32 cellular contexts compared by ENCODE assay signal in genomic region chr10:2410049-2410448, GRCh38.
"Had no signal": no experiment of that assay in that cellular context is flagged by ENCODE, and none has a peak within 500 bp of the region (broad histone marks: within the 10 kb centered on the region; RNA-seq: fewer than 3 reads in every experiment).

No MANE protein-coding gene starts in this region.

- H3K4me1 Mint-ChIP-seq: activated CD4-positive, alpha-beta T cell treated with anti-CD3 and anti-CD28 coated beads for 36 hours; activated CD4-positive, alpha-beta T cell treated with anti-CD3 and anti-CD28 coated beads, Interleukin-2, amount 10 ng/mL, durations not matched to agents 24 days and 14 days; activated CD8-positive, alpha-beta memory T cell treated with anti-CD3 and anti-CD28 coated beads, Interleukin-2, amount 10 ng/mL, durations not matched to agents 7 days and 5 days; activated naive CD4-positive, alpha-beta T cell treated with anti-CD3 and anti-CD28 coated beads, Interleukin-2, amount 50 U/mL, for 24 hours; activated naive CD8-positive, alpha-beta T cell treated with anti-CD3 and anti-CD28 coated beads for 36 hours; activated naive CD8-positive, alpha-beta T cell treated with anti-CD3 and anti-CD28 coated beads, Interleukin-2, amount 50 U/mL, for 24 hours; endodermal cell had no signal

- H3K4me3 Mint-ChIP-seq: activated CD4-positive, alpha-beta memory T cell treated with anti-CD3 and anti-CD28 coated beads for 36 hours; activated CD4-positive, alpha-beta T cell treated with anti-CD3 and anti-CD28 coated beads for 36 hours; activated CD4-positive, alpha-beta T cell treated with anti-CD3 and anti-CD28 coated beads, Interleukin-2, amount 10 ng/mL, durations not matched to agents 24 days and 14 days; activated CD8-positive, alpha-beta memory T cell treated with anti-CD3 and anti-CD28 coated beads, Interleukin-2, amount 10 ng/mL, durations not matched to agents 7 days and 5 days; activated CD8-positive, alpha-beta T cell treated with anti-CD3 and anti-CD28 coated beads, Interleukin-2, amount 10 ng/mL, durations not matched to agents 7 days and 5 days; activated naive CD4-positive, alpha-beta T cell treated with anti-CD3 and anti-CD28 coated beads for 36 hours; activated naive CD4-positive, alpha-beta T cell treated with anti-CD3 and anti-CD28 coated beads, Interleukin-2, amount 50 U/mL, for 24 hours; activated naive CD8-positive, alpha-beta T cell treated with anti-CD3 and anti-CD28 coated beads for 36 hours; activated naive CD8-positive, alpha-beta T cell treated with anti-CD3 and anti-CD28 coated beads, Interleukin-2, amount 50 U/mL, for 24 hours; activated T-helper 1 cell treated with anti-CD3 and anti-CD28 coated beads, Interleukin-12 subunit alpha, Interleukin-12 subunit beta, Interleukin-2, Interleukin-4 antibody, amounts not matched to agents 30 ng/mL and 10 ng/mL and 1 ng/mL, durations not matched to agents 14 hours and 24 hours and 36 hours; dendritic cell treated with granulocyte-macrophage colony-stimulating factor and Interleukin-4, amounts not matched to agents 40 ng/mL and 50 ng/mL, for 4 days; endodermal cell had no signal

- H3K27ac Mint-ChIP-seq: activated CD4-positive, alpha-beta memory T cell treated with anti-CD3 and anti-CD28 coated beads for 36 hours; activated CD4-positive, alpha-beta T cell treated with anti-CD3 and anti-CD28 coated beads for 36 hours; activated CD4-positive, alpha-beta T cell treated with anti-CD3 and anti-CD28 coated beads, Interleukin-2, amount 10 ng/mL, durations not matched to agents 24 days and 14 days; activated CD8-positive, alpha-beta memory T cell treated with anti-CD3 and anti-CD28 coated beads, Interleukin-2, amount 10 ng/mL, durations not matched to agents 7 days and 5 days; activated CD8-positive, alpha-beta T cell treated with anti-CD3 and anti-CD28 coated beads, Interleukin-2, amount 10 ng/mL, durations not matched to agents 7 days and 5 days; activated naive CD4-positive, alpha-beta T cell treated with anti-CD3 and anti-CD28 coated beads for 36 hours; activated naive CD4-positive, alpha-beta T cell treated with anti-CD3 and anti-CD28 coated beads, Interleukin-2, amount 50 U/mL, for 24 hours; activated naive CD8-positive, alpha-beta T cell treated with anti-CD3 and anti-CD28 coated beads for 36 hours; activated naive CD8-positive, alpha-beta T cell treated with anti-CD3 and anti-CD28 coated beads, Interleukin-2, amount 50 U/mL, for 24 hours; activated T-helper 1 cell treated with anti-CD3 and anti-CD28 coated beads, Interleukin-12 subunit alpha, Interleukin-12 subunit beta, Interleukin-2, Interleukin-4 antibody, amounts not matched to agents 30 ng/mL and 10 ng/mL and 1 ng/mL, durations not matched to agents 14 hours and 24 hours and 36 hours; activated T-helper 2 cell treated with anti-CD3 and anti-CD28 coated beads, Interferon-gamma antibody, Interleukin-2, Interleukin-4, amounts not matched to agents 10 μg/mL and 5 μg/mL and 100 μg/mL, durations not matched to agents 14 hours and 24 hours and 36 hours; dendritic cell treated with granulocyte-macrophage colony-stimulating factor and Interleukin-4, amounts not matched to agents 40 ng/mL and 50 ng/mL, for 4 days; endodermal cell had no signal

- H3K9me3 Mint-ChIP-seq: activated CD4-positive, alpha-beta memory T cell treated with anti-CD3 and anti-CD28 coated beads for 36 hours; activated CD4-positive, alpha-beta T cell treated with anti-CD3 and anti-CD28 coated beads, Interleukin-2, amount 10 ng/mL, durations not matched to agents 24 days and 14 days; activated naive CD4-positive, alpha-beta T cell treated with anti-CD3 and anti-CD28 coated beads, Interleukin-2, amount 50 U/mL, for 24 hours; activated naive CD8-positive, alpha-beta T cell treated with anti-CD3 and anti-CD28 coated beads for 36 hours; activated naive CD8-positive, alpha-beta T cell treated with anti-CD3 and anti-CD28 coated beads, Interleukin-2, amount 50 U/mL, for 24 hours; endodermal cell had no signal

- H3K36me3 Mint-ChIP-seq: activated CD4-positive, alpha-beta memory T cell treated with anti-CD3 and anti-CD28 coated beads for 36 hours; activated CD8-positive, alpha-beta memory T cell treated with anti-CD3 and anti-CD28 coated beads, Interleukin-2, amount 10 ng/mL, durations not matched to agents 7 days and 5 days; activated naive CD4-positive, alpha-beta T cell treated with anti-CD3 and anti-CD28 coated beads, Interleukin-2, amount 50 U/mL, for 24 hours; activated naive CD8-positive, alpha-beta T cell treated with anti-CD3 and anti-CD28 coated beads for 36 hours had no signal

- H3K27me3 Mint-ChIP-seq: activated CD4-positive, alpha-beta memory T cell treated with anti-CD3 and anti-CD28 coated beads for 36 hours; activated CD4-positive, alpha-beta T cell treated with anti-CD3 and anti-CD28 coated beads for 36 hours; activated CD4-positive, alpha-beta T cell treated with anti-CD3 and anti-CD28 coated beads, Interleukin-2, amount 10 ng/mL, durations not matched to agents 24 days and 14 days; activated CD8-positive, alpha-beta memory T cell treated with anti-CD3 and anti-CD28 coated beads, Interleukin-2, amount 10 ng/mL, durations not matched to agents 7 days and 5 days; activated naive CD8-positive, alpha-beta T cell treated with anti-CD3 and anti-CD28 coated beads for 36 hours; dendritic cell treated with granulocyte-macrophage colony-stimulating factor and Interleukin-4, amounts not matched to agents 40 ng/mL and 50 ng/mL, for 4 days had no signal

- ATAC-seq: activated CD4-positive, alpha-beta T cell treated with anti-CD3 and anti-CD28 coated beads for 36 hours; activated CD8-positive, alpha-beta memory T cell treated with anti-CD3 and anti-CD28 coated beads, Interleukin-2, amount 10 ng/mL, durations not matched to agents 7 days and 5 days; activated CD8-positive, alpha-beta T cell treated with anti-CD3 and anti-CD28 coated beads, Interleukin-2, amount 10 ng/mL, durations not matched to agents 7 days and 5 days; activated naive CD8-positive, alpha-beta T cell treated with anti-CD3 and anti-CD28 coated beads, Interleukin-2, amount 50 U/mL, for 24 hours; body of pancreas; esophagus mucosa had no signal

- H3K27ac ChIP-seq: adrenal gland, body of pancreas, cardiac muscle cell, colonic mucosa, dorsolateral prefrontal cortex had no signal

- H3K4me3 ChIP-seq: adrenal gland, body of pancreas, cardiac muscle cell, colonic mucosa, dorsolateral prefrontal cortex had no signal

- H3K36me3 ChIP-seq: adrenal gland, cardiac muscle cell, colonic mucosa had no signal

- DNase-seq: activated CD4-positive, alpha-beta memory T cell treated with anti-CD3 and anti-CD28 coated beads for 36 hours; activated CD4-positive, alpha-beta T cell treated with anti-CD3 and anti-CD28 coated beads for 36 hours; activated CD4-positive, alpha-beta T cell treated with anti-CD3 and anti-CD28 coated beads, Interleukin-2, amount 10 ng/mL, durations not matched to agents 24 days and 14 days; activated CD4-positive, CD25-positive, alpha-beta regulatory T cell; activated CD4-positive, CD25-positive, alpha-beta regulatory T cell treated with anti-CD3 and anti-CD28 coated beads, Interleukin-2, amount 50 U/mL, for 72 hours; activated CD8-positive, alpha-beta memory T cell treated with anti-CD3 and anti-CD28 coated beads, Interleukin-2, amount 10 ng/mL, durations not matched to agents 7 days and 5 days; activated CD8-positive, alpha-beta memory T cell treated with anti-CD3 and anti-CD28 coated beads, Interleukin-2, amount 50 U/mL, for 4 hours; activated CD8-positive, alpha-beta T cell treated with anti-CD3 and anti-CD28 coated beads, Interleukin-2, amount 10 ng/mL, durations not matched to agents 7 days and 5 days; activated effector memory CD4-positive, alpha-beta T cell treated with anti-CD3 and anti-CD28 coated beads, Interleukin-2, amount 50 U/mL, for 16 hours; activated naive CD4-positive, alpha-beta T cell treated with anti-CD3 and anti-CD28 coated beads for 36 hours; activated naive CD8-positive, alpha-beta T cell treated with anti-CD3 and anti-CD28 coated beads for 36 hours; activated naive CD8-positive, alpha-beta T cell treated with anti-CD3 and anti-CD28 coated beads, Interleukin-2, amount 50 U/mL, for 24 hours; activated T-cell treated with anti-CD3 and anti-CD28 coated beads, Interleukin-2, amount 50 U/mL, for 1 hour; activated T-cell treated with anti-CD3 and anti-CD28 coated beads, Interleukin-2, amount 50 U/mL, for 48 hours; adrenal gland; amygdala; aorta; body of pancreas; central memory CD4-positive, alpha-beta T cell; cerebellar nuclear complex; colonic mucosa; dorsolateral prefrontal cortex; effector memory CD4-positive, alpha-beta T cell; endodermal cell; foreskin fibroblast; T-helper 2 cell had no signal

- H3K27me3 ChIP-seq: adrenal gland, body of pancreas, cardiac muscle cell, colonic mucosa had no signal

- H3K4me1 ChIP-seq: adrenal gland, body of pancreas, colonic mucosa had no signal

- H3K9me3 ChIP-seq: adrenal gland, body of pancreas, colonic mucosa had no signal
